23 cellular contexts compared by ENCODE assay signal in the genomic region with DNA sequence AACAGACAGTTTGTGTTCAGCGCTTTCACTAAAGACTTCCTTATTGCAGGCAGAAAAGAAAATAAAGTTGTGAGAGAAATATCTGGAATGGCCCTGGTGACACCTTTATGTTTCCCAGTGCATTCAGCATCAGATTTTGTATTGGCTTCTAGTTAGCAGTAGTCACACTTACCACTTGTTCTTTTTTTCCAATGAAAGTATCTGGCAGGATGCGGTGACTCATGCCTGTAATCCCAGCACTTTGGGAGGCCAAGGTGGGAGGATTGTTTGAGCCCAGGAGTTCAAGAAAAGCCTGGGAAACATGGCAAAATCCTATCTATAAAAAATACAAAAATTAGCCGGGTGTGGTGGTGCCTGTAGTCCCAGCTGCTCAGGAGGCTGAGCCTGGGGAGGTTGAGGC.
A peak's percentile ranks its signal among the peaks of the same experiment; 100 is the strongest.
DNase-seq lines count a peak whose midpoint lies in the region; FAIRE-seq and TF ChIP-seq lines count a peak whose summit lies in the region.
"Had no signal": no experiment of that assay in that cellular context is flagged by ENCODE, and none has a peak within 500 bp of the region (broad histone marks: within the 10 kb centered on the region; RNA-seq: fewer than 3 reads in every experiment).

No MANE protein-coding gene starts in this region.

- no peaks in the 10 kb centered on the region for H3K79me2 ChIP-seq in mesendoderm (ENCODE audit: control insufficient read depth, insufficient read depth, low read length)

- H4K5ac ChIP-seq in mesendoderm (ENCODE audit: low read length), result no peak overlapping the region

- H2BK120ac ChIP-seq in mesendoderm (ENCODE audit: low read depth, low read length), result peak overlapping the region; percentile 82

- no peak overlapping the region for H2AK5ac ChIP-seq in mesendoderm (ENCODE audit: low read length)

- WGBS in mesendoderm (ENCODE audit: extremely low coverage, insufficient coverage, low lambda C conversion rate), result no CpG with 5 or more reads among the region's 3 CpGs
- WGBS in thyroid gland, 2 donors, result 98 to 100% methylated on average over 3 of the region's 3 CpGs
- 92 to 100% (median 95%) methylated on average over 3 of the region's 3 CpGs for WGBS in adrenal gland, 4 donors

- TF ChIP-seq CTCF in bronchial epithelial cell (IDR thresholded peaks at IDR 0.05; ENCODE audit: insufficient read depth, low read length, severe bottlenecking), result no peak
- TF ChIP-seq CTCF in thyroid gland (IDR thresholded peaks at IDR 0.05), result no peak
- TF ChIP-seq CTCF in Peyer's patch (IDR thresholded peaks at IDR 0.05), result no peak
- no peak for TF ChIP-seq CTCF in adrenal gland (IDR thresholded peaks at IDR 0.05)

- H3K4ac ChIP-seq in mesendoderm (ENCODE audit: low read depth, low read length), result no peak overlapping the region

- H3K56ac ChIP-seq in mesendoderm (ENCODE audit: low read length), result no peak overlapping the region

- H2BK15ac ChIP-seq in mesendoderm (replicated peaks; ENCODE audit: low read depth), result no peak overlapping the region

- H3K27me3 ChIP-seq in bronchial epithelial cell (ENCODE audit: control insufficient read depth, insufficient read depth, low read length) (no peaks in the 10 kb centered on the region), mesendoderm (ENCODE audit: insufficient read depth, low read length, poor library complexity) (no peaks in the 10 kb centered on the region), thyroid gland (no peaks in the 10 kb centered on the region), Peyer's patch (no peaks in the 10 kb centered on the region), adrenal gland (no peaks in the 10 kb centered on the region)
- H3K27me3 ChIP-seq: gastroesophageal sphincter, left lung had no signal

- H3K4me1 ChIP-seq in mesendoderm (ENCODE audit: control insufficient read depth, low read depth, low read length), result peaks cover 16% of the 10 kb centered on the region
- no peaks in the 10 kb centered on the region for H3K4me1 ChIP-seq in thyroid gland
- H3K4me1 ChIP-seq in Peyer's patch, result peaks cover 0 to 8% (median 0%) of the 10 kb centered on the region in 4 donors
- peaks cover 9 to 32% of the 10 kb centered on the region in 2 donors for H3K4me1 ChIP-seq in adrenal gland (replicated peaks in 1 of 2)
- H3K4me1 ChIP-seq: left lung had no signal

- intact Hi-C loops in thyroid gland (cut with DNase I), result no loop called here
- intact Hi-C loops in adrenal gland (cut with DNase I), result no loop called here

- H3K23ac ChIP-seq in mesendoderm (ENCODE audit: low read length), result no peak overlapping the region

- no peaks in the 10 kb centered on the region for H3K9me3 ChIP-seq in thyroid gland
- H3K9me3 ChIP-seq in Peyer's patch, result no peaks in the 10 kb centered on the region
- H3K9me3 ChIP-seq in adrenal gland (replicated peaks in 1 of 3), result no peaks in the 10 kb centered on the region
- H3K9me3 ChIP-seq: gastroesophageal sphincter, left lung had no signal

- H3K4me3 ChIP-seq in bronchial epithelial cell (ENCODE audit: low read depth, low read length), result no peak overlapping the region
- no peak overlapping the region for H3K4me3 ChIP-seq in mesendoderm (ENCODE audit: low read length)
- H3K4me3 ChIP-seq in thyroid gland (replicated peaks in 1 of 3), result no peak overlapping the region
- H3K4me3 ChIP-seq in Peyer's patch, result no peak overlapping the region
- no peak overlapping the region for H3K4me3 ChIP-seq in adrenal gland
- H3K4me3 ChIP-seq: gastroesophageal sphincter, left lung had no signal

- H3K27ac ChIP-seq in mesendoderm (ENCODE audit: low read depth, low read length) (peak overlapping the region; percentile 55), thyroid gland (no peak overlapping the region), Peyer's patch (peak overlapping the region in 1 of 4 donors; percentile 25), adrenal gland (peak overlapping the region in 1 of 5 donors; percentile 27)
- H3K27ac ChIP-seq: gastroesophageal sphincter, left lung, VCaP had no signal

- no peak overlapping the region for H3K9ac ChIP-seq in mesendoderm (ENCODE audit: low read length)

- H3K36me3 ChIP-seq in bronchial epithelial cell (ENCODE audit: control insufficient read depth, insufficient read depth, low read length) (no peaks in the 10 kb centered on the region), mesendoderm (ENCODE audit: control insufficient read depth, insufficient read depth, low read length) (no peaks in the 10 kb centered on the region), thyroid gland (no peaks in the 10 kb centered on the region), Peyer's patch (no peaks in the 10 kb centered on the region), adrenal gland (replicated peaks in 1 of 2) (no peaks in the 10 kb centered on the region)
- H3K36me3 ChIP-seq: gastroesophageal sphincter, left lung had no signal

- no peak overlapping the region for H3K4me2 ChIP-seq in mesendoderm (ENCODE audit: low read length)

- TF ChIP-seq POLR2A in thyroid gland (IDR thresholded peaks at IDR 0.05) (no peak), Peyer's patch (IDR thresholded peaks at IDR 0.05) (no peak), adrenal gland (IDR thresholded peaks at IDR 0.05) (no peak)

- H4K8ac ChIP-seq in mesendoderm (ENCODE audit: low read depth, low read length), result no peak overlapping the region

- H3K79me1 ChIP-seq in mesendoderm (ENCODE audit: low read length), result no peaks in the 10 kb centered on the region

- H2BK5ac ChIP-seq in mesendoderm (ENCODE audit: low read length), result peak overlapping the region; percentile 87

- peak overlapping the region; percentile 78 for H3K18ac ChIP-seq in mesendoderm (ENCODE audit: low read length)

- DNase-seq in Daoy (ENCODE audit: low read depth), result peak; percentile 64
- peak; percentile 45 for DNase-seq in LHCN-M2 (ENCODE audit: low read depth)
- DNase-seq in bronchial epithelial cell (ENCODE audit: low read depth), result peak; percentile 21
- DNase-seq in mesendoderm, result peak; percentile 52
- DNase-seq in thyroid gland, result no peak
- no peak for DNase-seq in activated CD4-positive, CD25-positive, alpha-beta regulatory T cell (lab: John Stamatoyannopoulos, UW)
- no peak for DNase-seq in Peyer's patch
- DNase-seq in adrenal gland, result no peak
- DNase-seq: activated CD4-positive, alpha-beta T cell treated with anti-CD3 and anti-CD28 coated beads, Interleukin-2, amount 50 U/mL, for 48 hours; activated naive CD4-positive, alpha-beta T cell; CD4-positive, alpha-beta T cell; cortex of kidney; DND-41; left lung; NCI-H1436; NCI-H2171 treated with DMSO at 0.1 percent for 48 hours; NCI-H774; OCI-M1; retina; substantia nigra had no signal

- no peak for FAIRE-seq in bronchial epithelial cell (lab: Jason Lieb, UNC)
- FAIRE-seq: endometrium had no signal

Comparison
In these comparisons a context has a peak if more than half of its experiments do, and no peak if none do; other contexts are left out.
1. DNase-seq: peak in Daoy (single experiment), LHCN-M2 (single experiment), bronchial epithelial cell (single experiment) and mesendoderm (single experiment); none in thyroid gland (0 of 2), activated CD4-positive, CD25-positive, alpha-beta regulatory T cell (0 of 4), Peyer's patch (0 of 3) and adrenal gland (0 of 7).